In genomic region chr3:44337253-44337652, GRCh38 we compare ENCODE assay signal across 1 cellular context.
TF ChIP-seq lines count a peak whose summit lies in the region.

No MANE protein-coding gene starts in this region.

TF ChIP-seq in H1, 55 proteins besides CTCF, POLR2A, EP300 and RAD21 (continued from another document):
- TF ChIP-seq SIX5 (IDR thresholded peaks at IDR 0.05; ENCODE audit: low read depth, low read length) (no peak), TBP (IDR thresholded peaks at IDR 0.05; ENCODE audit: low read depth, low read length) (no peak), USF2 (IDR thresholded peaks at IDR 0.05; ENCODE audit: low read length) (no peak)
